Comparison of ENCODE assay signal across 11 cellular contexts in genomic region chr9:135137398-135137832, GRCh38. TPM values are rescaled to one million over a fixed set of nuclear protein-coding genes. Genes with fewer than 3 reads are reported as not detected.
A peak's percentile ranks its signal among the peaks of the same experiment; 100 is the strongest.
DNase-seq lines count a peak whose midpoint lies in the region; TF ChIP-seq lines count a peak whose summit lies in the region.
"Had no signal": no experiment of that assay in that cellular context is flagged by ENCODE, and none has a peak within 500 bp of the region (broad histone marks: within the 10 kb centered on the region; RNA-seq: fewer than 3 reads in every experiment).

No MANE protein-coding gene starts in this region.

- H3K79me2 ChIP-seq in PC-9 (ENCODE audit: low read depth): no peaks in the 10 kb centered on the region

- no peak for TF ChIP-seq EP300 in sigmoid colon (IDR thresholded peaks at IDR 0.05)

- no peak overlapping the region for H3K4me2 ChIP-seq in PC-9

- intact Hi-C loops in PC-9 (cut with micrococcal nuclease; ENCODE audit: unreplicated experiment) (no loop called here), tibial artery (cut with DNase I; ENCODE audit: low total_unique reads) (no loop called here), sigmoid colon (cut with DNase I) (no loop called here)

- H3K36me3 ChIP-seq in PC-9 (ENCODE audit: low read depth) (no peaks in the 10 kb centered on the region), tibial artery (no peaks in the 10 kb centered on the region), sigmoid colon (no peaks in the 10 kb centered on the region)
- H3K36me3 ChIP-seq: uterus had no signal

- TF ChIP-seq POLR2A in sigmoid colon (IDR thresholded peaks at IDR 0.05): no peak

- TF ChIP-seq CTCF in C4-2B (conservative IDR thresholded peaks at IDR 0.05) (no peak), PC-9 (conservative IDR thresholded peaks at IDR 0.05) (no peak), tibial artery (IDR thresholded peaks at IDR 0.05) (no peak), sigmoid colon (IDR thresholded peaks at IDR 0.05) (no peak)

- peak overlapping the region; percentile 2; the same call in 1 of the 2 replicates for H3K27ac ChIP-seq in C4-2B
- H3K27ac ChIP-seq in PC-9: no peak overlapping the region
- H3K27ac ChIP-seq in tibial artery: no peak overlapping the region
- H3K27ac ChIP-seq in sigmoid colon: no peak overlapping the region
- H3K27ac ChIP-seq: uterus had no signal

- peaks cover 62% of the 10 kb centered on the region for H3K27me3 ChIP-seq in PC-9 (ENCODE audit: insufficient read depth, low read depth)
- H3K27me3 ChIP-seq in tibial artery: peaks cover 0 to 66% of the 10 kb centered on the region in 2 donors
- peaks cover 0 to 65% (median 15%) of the 10 kb centered on the region in 3 donors for H3K27me3 ChIP-seq in sigmoid colon
- H3K27me3 ChIP-seq: uterus had no signal

- H2AFZ ChIP-seq in PC-9: no peak overlapping the region

- CTCF ChIA-PET in PC-9 (lab: Charles Lee): no interaction called here

- no peaks in the 10 kb centered on the region for H4K20me1 ChIP-seq in PC-9 (ENCODE audit: insufficient read depth)

- no peaks in the 10 kb centered on the region for H3K9me3 ChIP-seq in PC-9 (ENCODE audit: insufficient read depth, low read depth)
- peaks cover 0 to 17% (median 15%) of the 10 kb centered on the region in 3 donors for H3K9me3 ChIP-seq in tibial artery
- H3K9me3 ChIP-seq in sigmoid colon: no peaks in the 10 kb centered on the region
- H3K9me3 ChIP-seq: uterus had no signal

- POLR2A ChIA-PET in PC-9 (lab: Charles Lee; ENCODE audit: unreplicated experiment): no interaction called here

- H3K4me1 ChIP-seq in PC-9 (replicated peaks; ENCODE audit: insufficient read depth): no peaks in the 10 kb centered on the region
- H3K4me1 ChIP-seq in tibial artery: peaks cover 0 to 7% (median 6%) of the 10 kb centered on the region in 4 donors
- peaks cover 0 to 6% (median 0%) of the 10 kb centered on the region in 4 donors for H3K4me1 ChIP-seq in sigmoid colon

- H3K4me3 ChIP-seq in PC-9 (no peak overlapping the region), tibial artery (no peak overlapping the region), sigmoid colon (no peak overlapping the region)
- H3K4me3 ChIP-seq: uterus had no signal

- no peaks in the 10 kb centered on the region for H3K9me2 ChIP-seq in PC-9 (ENCODE audit: insufficient read depth)

- WGBS in sigmoid colon, 2 donors: 20 to 23% methylated on average over 9 of the region's 9 CpGs

- DNase-seq in NCI-H2171 (lab: John Stamatoyannopoulos, UW) (peak; percentile 69), cerebellar nuclear complex (lab: John Stamatoyannopoulos, UW) (peak; percentile 54 to 72), midbrain (lab: John Stamatoyannopoulos, UW) (peak; percentile 25), PC-9 (no peak), tibial artery (no peak), sigmoid colon (no peak), HK-2 (ENCODE audit: unreplicated experiment) (no peak)
- DNase-seq: activated CD8-positive, alpha-beta memory T cell treated with anti-CD3 and anti-CD28 coated beads for 24 hours; Kasumi-1; uterus had no signal

- no peaks in the 10 kb centered on the region for H3F3A ChIP-seq in PC-9 (ENCODE audit: insufficient read depth, low read depth)

- no TSS peak for BruUV-seq in PC-9 (replicated peaks; lab: Mats Ljungman, UMichigan)

RNA-seq across cellular contexts. Expression of gene OLFM1, which starts 49.9 kb away (rescaled TPM):
- total RNA-seq in PC-9 (2021) (not detected in 2 replicates), sigmoid colon (10 to 100 TPM; 13.3 to 19.3 (median 17.2) TPM)
- polyA plus RNA-seq in sigmoid colon: 10 to 100 TPM in 1 of 3 donors, 1 to 10 TPM in 2; 1.2 to 13.6 (median 4.2) TPM

Comparison
In these comparisons a context has a peak if more than half of its experiments do, and no peak if none do; other contexts are left out.
1. DNase-seq: peak in NCI-H2171 (single experiment), cerebellar nuclear complex (2 of 2) and midbrain (single experiment); none in PC-9 (0 of 2), tibial artery (0 of 2), sigmoid colon (single experiment) and HK-2 (single experiment).
2. RNA of gene OLFM1, which starts 49.9 kb away (total RNA-seq): 13.3 to 19.3 TPM in sigmoid colon; not detected in PC-9; every median in the first group is over 10 times any median in the second.